Comparison of ENCODE assay signal across 11 cellular contexts in genomic region chr16:49261930-49262329, GRCh38. TPM values are rescaled to one million over a fixed set of nuclear protein-coding genes. Genes with fewer than 3 reads are reported as not detected.
"Had no signal": no experiment of that assay in that cellular context is flagged by ENCODE, and none has a peak within 500 bp of the region (broad histone marks: within the 10 kb centered on the region; RNA-seq: fewer than 3 reads in every experiment).

No MANE protein-coding gene starts in this region.

- FAIRE-seq: H1, H54 had no signal

- H3K27ac ChIP-seq: GM23248 had no signal

- H3K9me3 ChIP-seq: HAP-1 had no signal

- H3K4me3 ChIP-seq: GM23248, GM23338, HAP-1 had no signal

- H3K36me3 ChIP-seq: HAP-1 had no signal

- H3K4me2 ChIP-seq: GM23338 had no signal

- H3K4me1 ChIP-seq: HAP-1 had no signal

- DNase-seq: GM23248, GOT3, H7, H9, HCEC 1CT, HFFc6 had no signal

- ATAC-seq: GM23338, HCT116 had no signal

- H3K27ac Mint-ChIP-seq: GM23338, H9, HFFc6 had no signal

- H2AFZ ChIP-seq: GM23248 had no signal

- H3K4me3 Mint-ChIP-seq: GM23338, H9, HFFc6 had no signal

- H3K9ac ChIP-seq: GM23248 had no signal

- H3K9me3 Mint-ChIP-seq: GM23338, H9 had no signal

RNA-seq across cellular contexts. Expression of gene CBLN1, which starts 19.7 kb away (rescaled TPM):
- total RNA-seq: GM23248, HFFc6 had no signal
- polyA plus RNA-seq: GM23248 had no signal
